In the genomic region with DNA sequence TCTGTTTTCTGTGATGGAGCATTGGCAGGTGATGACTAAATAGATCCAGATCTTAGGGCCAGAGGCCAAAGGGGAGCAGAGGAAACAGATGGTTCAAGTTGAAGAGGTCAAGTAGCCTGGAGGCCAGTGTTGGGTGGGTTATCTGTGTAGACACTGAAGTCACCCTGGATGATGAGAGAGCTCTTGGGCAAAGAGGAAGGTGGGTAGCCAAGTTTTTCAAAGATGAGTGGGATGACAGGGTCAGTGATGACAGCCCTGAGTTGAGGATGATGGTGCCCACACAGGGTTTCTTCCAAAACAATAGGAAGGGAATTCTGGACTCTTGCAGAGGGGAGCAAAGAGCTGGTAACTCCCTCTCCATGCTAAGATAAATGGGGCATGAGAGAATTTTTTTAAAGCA, we compare ENCODE assay signal across 26 cellular contexts.
"Had no signal": no experiment of that assay in that cellular context is flagged by ENCODE, and none has a peak within 500 bp of the region (broad histone marks: within the 10 kb centered on the region; RNA-seq: fewer than 3 reads in every experiment).

No MANE protein-coding gene starts in this region.

- H3K27ac ChIP-seq: ascending aorta, body of pancreas, Peyer's patch, SK-N-MC had no signal

- H3K4me3 ChIP-seq: ascending aorta, body of pancreas, Peyer's patch, SK-N-MC had no signal

- H3K27me3 ChIP-seq: ascending aorta, body of pancreas, Peyer's patch had no signal

- H3K9me3 ChIP-seq: ascending aorta, body of pancreas, Peyer's patch had no signal

- H3K36me3 Mint-ChIP-seq: WTC11 had no signal

- DNase-seq: activated CD4-positive, alpha-beta memory T cell treated with anti-CD3 and anti-CD28 coated beads for 36 hours; activated CD4-positive, alpha-beta T cell treated with anti-CD3 and anti-CD28 coated beads, Interleukin-2, amount 10 ng/mL, durations not matched to agents 7 days and 5 days; activated CD4-positive, CD25-positive, alpha-beta regulatory T cell treated with anti-CD3 and anti-CD28 coated beads, Interleukin-2, amount 50 U/mL, for 72 hours; activated CD8-positive, alpha-beta memory T cell treated with anti-CD3 and anti-CD28 coated beads for 24 hours; activated gamma-delta T cell; activated naive CD4-positive, alpha-beta T cell treated with anti-CD3 and anti-CD28 coated beads, Interleukin-2, amount 50 U/mL, for 16 hours; activated naive CD8-positive, alpha-beta T cell treated with anti-CD3 and anti-CD28 coated beads, Interleukin-2, amount 50 U/mL, for 24 hours; activated T-cell treated with anti-CD3 and anti-CD28 coated beads, Interleukin-2, amount 50 U/mL, for 4 hours; amniotic stem cell; body of pancreas; central memory CD4-positive, alpha-beta T cell; Kasumi-1; KBM-7; NCI-H1105 treated with DMSO at 0.1 percent for 48 hours; NCI-H1436 treated with DMSO at 0.1 percent for 48 hours; NCI-H187; NCI-H2081; NCI-H446; NCI-H524; Peyer's patch; T-cell; T-helper 2 cell; T1000 had no signal

- H3K4me3 Mint-ChIP-seq: activated CD4-positive, alpha-beta memory T cell treated with anti-CD3 and anti-CD28 coated beads for 36 hours; activated CD4-positive, alpha-beta T cell treated with anti-CD3 and anti-CD28 coated beads, Interleukin-2, amount 10 ng/mL, durations not matched to agents 7 days and 5 days; activated naive CD8-positive, alpha-beta T cell treated with anti-CD3 and anti-CD28 coated beads, Interleukin-2, amount 50 U/mL, for 24 hours; activated T-cell treated with anti-CD3 and anti-CD28 coated beads, Interleukin-2, amount 50 U/mL, for 4 hours; T-cell; WTC11 had no signal

- H3K9me3 Mint-ChIP-seq: activated CD4-positive, alpha-beta memory T cell treated with anti-CD3 and anti-CD28 coated beads for 36 hours; activated CD4-positive, alpha-beta T cell treated with anti-CD3 and anti-CD28 coated beads, Interleukin-2, amount 10 ng/mL, durations not matched to agents 7 days and 5 days; activated naive CD8-positive, alpha-beta T cell treated with anti-CD3 and anti-CD28 coated beads, Interleukin-2, amount 50 U/mL, for 24 hours; activated T-cell treated with anti-CD3 and anti-CD28 coated beads, Interleukin-2, amount 50 U/mL, for 4 hours; T-cell; WTC11 had no signal

- H3K4me1 Mint-ChIP-seq: activated CD4-positive, alpha-beta T cell treated with anti-CD3 and anti-CD28 coated beads, Interleukin-2, amount 10 ng/mL, durations not matched to agents 7 days and 5 days; activated naive CD8-positive, alpha-beta T cell treated with anti-CD3 and anti-CD28 coated beads, Interleukin-2, amount 50 U/mL, for 24 hours; T-cell had no signal

- H3K4me1 ChIP-seq: ascending aorta, body of pancreas, Peyer's patch had no signal

- H3K27me3 Mint-ChIP-seq: activated CD4-positive, alpha-beta memory T cell treated with anti-CD3 and anti-CD28 coated beads for 36 hours; activated CD4-positive, alpha-beta T cell treated with anti-CD3 and anti-CD28 coated beads, Interleukin-2, amount 10 ng/mL, durations not matched to agents 7 days and 5 days; activated naive CD8-positive, alpha-beta T cell treated with anti-CD3 and anti-CD28 coated beads, Interleukin-2, amount 50 U/mL, for 24 hours; T-cell had no signal

- H3K27ac Mint-ChIP-seq: activated CD4-positive, alpha-beta memory T cell treated with anti-CD3 and anti-CD28 coated beads for 36 hours; activated CD4-positive, alpha-beta T cell treated with anti-CD3 and anti-CD28 coated beads, Interleukin-2, amount 10 ng/mL, durations not matched to agents 7 days and 5 days; activated naive CD8-positive, alpha-beta T cell treated with anti-CD3 and anti-CD28 coated beads, Interleukin-2, amount 50 U/mL, for 24 hours; T-cell; WTC11 had no signal

- ATAC-seq: activated naive CD8-positive, alpha-beta T cell treated with anti-CD3 and anti-CD28 coated beads, Interleukin-2, amount 50 U/mL, for 24 hours; activated T-cell treated with anti-CD3 and anti-CD28 coated beads, Interleukin-2, amount 50 U/mL, for 4 hours; body of pancreas; T-cell; WTC11 had no signal
